ENCODE assay signal across 8 cellular contexts in genomic region chr2:223930002-223930976, GRCh38. TPM values are rescaled to one million over a fixed set of nuclear protein-coding genes. Genes with fewer than 3 reads are reported as not detected.
DNase-seq lines count a peak whose midpoint lies in the region; ATAC-seq and TF ChIP-seq lines count a peak whose summit lies in the region.

No MANE protein-coding gene starts in this region.

- H3K9me3 ChIP-seq in lung (ENCODE audit: control insufficient read depth in 2 of 2, insufficient read depth in 1 of 2, low read length in 1 of 2) (peaks cover 0 to 5% of the 10 kb centered on the region in 2 donors), MG63 (peaks cover 20% of the 10 kb centered on the region)

- no peaks in the 10 kb centered on the region for H3K36me3 ChIP-seq in lung (ENCODE audit: control insufficient read depth in 2 of 2, insufficient read depth in 2 of 2, low read length in 2 of 2)
- H3K36me3 ChIP-seq in MG63, result peaks cover 8% of the 10 kb centered on the region; the same call in 1 of the 2 replicates

- peak overlapping the region; percentile 0 to 76 for H3K27ac ChIP-seq in lung (ENCODE audit: low read depth in 1 of 2, low read length in 1 of 2)

- H3K4me3 Mint-ChIP-seq in activated naive CD4-positive, alpha-beta T cell treated with anti-CD3 and anti-CD28 coated beads, Interleukin-2, amount 10 ng/mL, durations not matched to agents 7 days and 5 days, result peak overlapping the region; percentile 41

- peaks cover 4% of the 10 kb centered on the region for H3K9me3 Mint-ChIP-seq in activated naive CD4-positive, alpha-beta T cell treated with anti-CD3 and anti-CD28 coated beads, Interleukin-2, amount 10 ng/mL, durations not matched to agents 7 days and 5 days

- H3K4me3 ChIP-seq in lung, result no peak overlapping the region
- H3K4me3 ChIP-seq in MG63, result no peak overlapping the region

- H3K4me1 Mint-ChIP-seq in activated naive CD4-positive, alpha-beta T cell treated with anti-CD3 and anti-CD28 coated beads, Interleukin-2, amount 10 ng/mL, durations not matched to agents 7 days and 5 days, result peaks cover 58% of the 10 kb centered on the region

- H3K27me3 Mint-ChIP-seq in activated naive CD4-positive, alpha-beta T cell treated with anti-CD3 and anti-CD28 coated beads, Interleukin-2, amount 10 ng/mL, durations not matched to agents 7 days and 5 days, result no peaks in the 10 kb centered on the region

- 69% methylated on average over 23 of the region's 23 CpGs for WGBS in lung, 2 donors

- CTCF ChIA-PET in activated naive CD4-positive, alpha-beta T cell treated with anti-CD3 and anti-CD28 coated beads, Interleukin-2, amount 10 ng/mL, durations not matched to agents 7 days and 5 days (lab: Charles Lee), result no interaction called here

- DNase-seq in activated naive CD4-positive, alpha-beta T cell treated with anti-CD3 and anti-CD28 coated beads, Interleukin-2, amount 10 ng/mL, durations not matched to agents 7 days and 5 days, result no peak
- DNase-seq in activated naive CD4-positive, alpha-beta T cell (lab: John Stamatoyannopoulos, UW), result no peak
- DNase-seq in cerebellar cortex (ENCODE audit: low spot score) (peak; percentile 50), lung (ENCODE audit: low spot score) (no peak), ureter (ENCODE audit: low spot score) (peak; percentile 52), MG63 (no peak), UCSD-AML1 (lab: John Stamatoyannopoulos, UW; ENCODE audit: unreplicated experiment) (no peak)

- H3K36me3 Mint-ChIP-seq in activated naive CD4-positive, alpha-beta T cell treated with anti-CD3 and anti-CD28 coated beads, Interleukin-2, amount 10 ng/mL, durations not matched to agents 7 days and 5 days, result peaks cover 25% of the 10 kb centered on the region

- no peak for ATAC-seq in lung (ENCODE audit: insufficient read depth, low FRiP score)
- ATAC-seq in GM19467 (IDR thresholded peaks at IDR 0.05; ENCODE audit: unreplicated experiment), result no peak

- H3K27me3 ChIP-seq in lung (ENCODE audit: control insufficient read depth, insufficient read depth) (no peaks in the 10 kb centered on the region), MG63 (no peaks in the 10 kb centered on the region)

- H3K27ac Mint-ChIP-seq in activated naive CD4-positive, alpha-beta T cell treated with anti-CD3 and anti-CD28 coated beads, Interleukin-2, amount 10 ng/mL, durations not matched to agents 7 days and 5 days, result peak overlapping the region; percentile 89

- TF ChIP-seq CTCF in lung (IDR thresholded peaks at IDR 0.05; ENCODE audit: control extremely low read depth, extremely low read depth), result no peak

- peaks cover 14 to 27% of the 10 kb centered on the region in 2 donors for H3K4me1 ChIP-seq in lung (ENCODE audit: control insufficient read depth in 2 of 2, insufficient read depth in 2 of 2, low read length in 2 of 2)

RNA-seq across cellular contexts. Expression of gene WDFY1, which starts 14.8 kb away (rescaled TPM):
- 10 to 100 TPM; 38.3 to 90.9 TPM for total RNA-seq in lung
- 10 to 100 TPM; 14.5 to 23.2 TPM for polyA plus RNA-seq in lung
- 55.2 TPM for total RNA-seq in ureter
- 23.4 and 23.6 TPM in 2 replicates for total RNA-seq in MG63 (2014; rRNA removed; shearing (Covaris generic); ENCODE audit: low replicate concordance)

RNA-seq across cellular contexts. Expression of gene MRPL44, which starts 27.0 kb away (rescaled TPM):
- total RNA-seq in lung (10 to 100 TPM; 20.7 to 22.4 TPM), ureter (20.6 TPM)
- polyA plus RNA-seq in lung, result 10 to 100 TPM; 20.4 to 23.1 TPM
- 32.9 and 42.7 TPM in 2 replicates for total RNA-seq in MG63 (2014; rRNA removed; shearing (Covaris generic); ENCODE audit: low replicate concordance)

Comparison
In these comparisons a context has a peak if more than half of its experiments do, and no peak if none do; other contexts are left out.
1. DNase-seq: peak in cerebellar cortex (single experiment) and ureter (single experiment); none in activated naive CD4-positive, alpha-beta T cell treated with anti-CD3 and anti-CD28 coated beads, Interleukin-2, amount 10 ng/mL, durations not matched to agents 7 days and 5 days (single experiment), activated naive CD4-positive, alpha-beta T cell (0 of 4), lung (single experiment), MG63 (single experiment) and UCSD-AML1 (single experiment).